Comparison of ENCODE assay signal across 8 cellular contexts in genomic region chr4:153142700-153143438, GRCh38.
DNase-seq lines count a peak whose midpoint lies in the region; FAIRE-seq and TF ChIP-seq lines count a peak whose summit lies in the region.

No MANE protein-coding gene starts in this region.

- no peak overlapping the region for H3K9ac ChIP-seq in BLaER1 treated with 17β-estradiol and CSF1 and Interleukin-3, amounts not matched to agents 10 nM and 100 nM

- DNase-seq in HEK293T (ENCODE audit: extremely low spot score) (peak; percentile 77), NCI-H345 (lab: John Stamatoyannopoulos, UW) (peak; percentile 81), lung microvascular endothelial cell (ENCODE audit: low read depth in 2 of 2) (peak; percentile 73 to 85), GM19239 (ENCODE audit: insufficient read length, low spot score) (no peak)
- DNase-seq in activated CD4-positive, alpha-beta T cell treated with anti-CD3 and anti-CD28 coated beads for 1 hour, result peak; percentile 34
- peak; percentile 14 to 45 (median 35) for DNase-seq in effector memory CD4-positive, alpha-beta T cell
- DNase-seq in stimulated activated naive CD4-positive, alpha-beta T cell (lab: John Stamatoyannopoulos, UW), result peak; percentile 19 to 63 (median 46)

- no peaks in the 10 kb centered on the region for H3K9me3 ChIP-seq in BLaER1 treated with 17β-estradiol and CSF1 and Interleukin-3, amounts not matched to agents 10 nM and 100 nM (replicated peaks in 1 of 11)
- H3K9me3 ChIP-seq in effector memory CD4-positive, alpha-beta T cell (ENCODE audit: control insufficient read depth, low read length), result no peaks in the 10 kb centered on the region

- H3K27ac ChIP-seq in BLaER1 treated with 17β-estradiol and CSF1 and Interleukin-3, amounts not matched to agents 10 nM and 100 nM, result no peak overlapping the region
- H3K27ac ChIP-seq in effector memory CD4-positive, alpha-beta T cell (ENCODE audit: insufficient read depth, low read length, poor library complexity, severe bottlenecking), result no peak overlapping the region

- H3K4me1 ChIP-seq in BLaER1 treated with 17β-estradiol and CSF1 and Interleukin-3, amounts not matched to agents 10 nM and 100 nM, result peaks cover 28 to 62% (median 54%) of the 10 kb centered on the region in 10 experiments
- peaks cover 4% of the 10 kb centered on the region for H3K4me1 ChIP-seq in effector memory CD4-positive, alpha-beta T cell (ENCODE audit: control insufficient read depth, insufficient read depth, low read length, poor library complexity, severe bottlenecking)

- H3K36me3 ChIP-seq in BLaER1 treated with 17β-estradiol and CSF1 and Interleukin-3, amounts not matched to agents 10 nM and 100 nM, result no peaks in the 10 kb centered on the region
- no peaks in the 10 kb centered on the region for H3K36me3 ChIP-seq in effector memory CD4-positive, alpha-beta T cell (ENCODE audit: control insufficient read depth, insufficient read depth, low read length)

- H4K20me1 ChIP-seq in BLaER1 treated with 17β-estradiol and CSF1 and Interleukin-3, amounts not matched to agents 10 nM and 100 nM, result no peaks in the 10 kb centered on the region

- H3K4me3 ChIP-seq in BLaER1 treated with 17β-estradiol and CSF1 and Interleukin-3, amounts not matched to agents 10 nM and 100 nM, result no peak overlapping the region
- H3K4me3 ChIP-seq in effector memory CD4-positive, alpha-beta T cell (ENCODE audit: insufficient read depth, low read depth, low read length, poor library complexity, severe bottlenecking), result no peak overlapping the region

- POLR2A ChIA-PET in HEK293T (lab: Yijun Ruan, JAX), result interaction anchor here (0.5 kb wide), 1 partner anchor 106 kb away, joined by 3 read pairs; no protein-coding TSS in a partner anchor

- H3K4me2 ChIP-seq in BLaER1 treated with 17β-estradiol and CSF1 and Interleukin-3, amounts not matched to agents 10 nM and 100 nM, result peak overlapping the region; percentile 44 to 64 (median 58); a peak in 21 of 22 replicates

- H3K27me3 ChIP-seq in BLaER1 treated with 17β-estradiol and CSF1 and Interleukin-3, amounts not matched to agents 10 nM and 100 nM, result peaks cover 0 to 12% (median 0%) of the 10 kb centered on the region in 11 experiments; a peak in 5 of 22 replicates
- no peaks in the 10 kb centered on the region for H3K27me3 ChIP-seq in effector memory CD4-positive, alpha-beta T cell (replicated peaks; ENCODE audit: control insufficient read depth, insufficient read depth, low read length, poor library complexity, severe bottlenecking)

- CTCF ChIA-PET in HEK293T (lab: Yijun Ruan, JAX), result interaction anchor here (0.6 to 2.0 kb wide), 38 partner anchors 8 to 505 kb away, joined by 3 to 17 read pairs (median 4); partner anchors contain the start of genes MND1 and TRIM2

- FAIRE-seq in GM19239 (lab: Jason Lieb, UNC), result no peak

TF ChIP-seq in HEK293T, 16 proteins besides CTCF, POLR2A, EP300 and RAD21:
- no peak for TF ChIP-seq TARDBP (IDR thresholded peaks at IDR 0.05)
- TF ChIP-seq, protein P1, sequence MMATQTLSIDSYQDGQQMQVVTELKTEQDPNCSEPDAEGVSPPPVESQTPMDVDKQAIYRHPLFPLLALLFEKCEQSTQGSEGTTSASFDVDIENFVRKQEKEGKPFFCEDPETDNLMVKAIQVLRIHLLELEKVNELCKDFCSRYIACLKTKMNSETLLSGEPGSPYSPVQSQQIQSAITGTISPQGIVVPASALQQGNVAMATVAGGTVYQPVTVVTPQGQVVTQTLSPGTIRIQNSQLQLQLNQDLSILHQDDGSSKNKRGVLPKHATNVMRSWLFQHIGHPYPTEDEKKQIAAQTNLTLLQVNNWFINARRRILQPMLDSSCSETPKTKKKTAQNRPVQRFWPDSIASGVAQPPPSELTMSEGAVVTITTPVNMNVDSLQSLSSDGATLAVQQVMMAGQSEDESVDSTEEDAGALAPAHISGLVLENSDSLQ (IDR thresholded peaks at IDR 0.05), result peak; percentile 3; the same call in 1 of the 2 replicates
